ENCODE assay signal across 1 cellular context in genomic region chr14:34023824-34024767, GRCh38.
TF ChIP-seq lines count a peak whose summit lies in the region.

No MANE protein-coding gene starts in this region.

TF ChIP-seq in HepG2, 621 proteins besides CTCF, POLR2A, EP300 and RAD21 (continued from another document and continues in another):
- TF ChIP-seq E2F5 (CRISPR knock-in tag; conservative IDR thresholded peaks at IDR 0.05) (no peak), PHF8 (CRISPR knock-in tag; IDR thresholded peaks at IDR 0.05) (no peak; the same call in 1 of the 2 replicates), CHD2 (IDR thresholded peaks at IDR 0.05; ENCODE audit: low read depth, low read length) (no peak), RNF2 (conservative IDR thresholded peaks at IDR 0.05; ENCODE audit: low read depth) (peak; percentile 61; the same call in 1 of the 2 replicates), ZNF761 (CRISPR knock-in tag; conservative IDR thresholded peaks at IDR 0.05) (peak; percentile 90), ZNF33A (CRISPR knock-in tag; IDR thresholded peaks at IDR 0.05; ENCODE audit: borderline replicate concordance) (peak; percentile 30; the same call in 1 of the 2 replicates), ZNF703 (CRISPR knock-in tag; IDR thresholded peaks at IDR 0.05; ENCODE audit: borderline replicate concordance) (no peak), PRDM10 (CRISPR knock-in tag; IDR thresholded peaks at IDR 0.05; ENCODE audit: low read depth) (peak; percentile 91), SP140L (CRISPR knock-in tag; IDR thresholded peaks at IDR 0.05; ENCODE audit: borderline replicate concordance) (no peak; the same call in 1 of the 2 replicates), TCF7L2 (IDR thresholded peaks at IDR 0.05; ENCODE audit: low read depth, low read length) (peak; percentile 65), TARDBP (CRISPR knock-in tag; IDR thresholded peaks at IDR 0.05) (peak; percentile 91), CREM (IDR thresholded peaks at IDR 0.05) (peak; percentile 88), CREM (CRISPR knock-in tag; IDR thresholded peaks at IDR 0.05) (no peak), NKX3-1 (CRISPR knock-in tag; IDR thresholded peaks at IDR 0.05) (no peak; the same call in 1 of the 2 replicates), ZBTB46 (CRISPR knock-in tag; IDR thresholded peaks at IDR 0.05; ENCODE audit: borderline replicate concordance) (no peak), ZNF44 (CRISPR knock-in tag; IDR thresholded peaks at IDR 0.05) (peak; percentile 93), AHDC1 (CRISPR knock-in tag; IDR thresholded peaks at IDR 0.05; ENCODE audit: borderline replicate concordance) (peak; percentile 98), ZBTB10 (CRISPR knock-in tag; IDR thresholded peaks at IDR 0.05; ENCODE audit: borderline replicate concordance) (no peak), ZNF513 (CRISPR knock-in tag; conservative IDR thresholded peaks at IDR 0.05) (no peak), ARNT (IDR thresholded peaks at IDR 0.05) (no peak), ZNF652 (CRISPR knock-in tag; IDR thresholded peaks at IDR 0.05; ENCODE audit: borderline replicate concordance, low read depth) (peak; percentile 95), ZBTB37 (CRISPR knock-in tag; IDR thresholded peaks at IDR 0.05) (peak; percentile 95; the same call in 1 of the 2 replicates), DNMT1 (CRISPR knock-in tag; IDR thresholded peaks at IDR 0.05) (no peak), ATF7 (IDR thresholded peaks at IDR 0.05) (no peak), ATF7 (CRISPR knock-in tag; IDR thresholded peaks at IDR 0.05) (peak; percentile 26; the same call in 1 of the 2 replicates), PPARG (CRISPR knock-in tag; conservative IDR thresholded peaks at IDR 0.05) (peak; percentile 83), EEA1 (CRISPR knock-in tag; IDR thresholded peaks at IDR 0.05; ENCODE audit: borderline replicate concordance) (no peak), ARNT2 (CRISPR knock-in tag; IDR thresholded peaks at IDR 0.05; ENCODE audit: low read depth) (peak; percentile 89), AGO1 (IDR thresholded peaks at IDR 0.05; ENCODE audit: low read depth, low read length, poor library complexity, severe bottlenecking) (no peak), ZNF142 (CRISPR knock-in tag; IDR thresholded peaks at IDR 0.05) (no peak; the same call in 1 of the 2 replicates)
